Comparison of ENCODE assay signal across 9 cellular contexts in the genomic region with DNA sequence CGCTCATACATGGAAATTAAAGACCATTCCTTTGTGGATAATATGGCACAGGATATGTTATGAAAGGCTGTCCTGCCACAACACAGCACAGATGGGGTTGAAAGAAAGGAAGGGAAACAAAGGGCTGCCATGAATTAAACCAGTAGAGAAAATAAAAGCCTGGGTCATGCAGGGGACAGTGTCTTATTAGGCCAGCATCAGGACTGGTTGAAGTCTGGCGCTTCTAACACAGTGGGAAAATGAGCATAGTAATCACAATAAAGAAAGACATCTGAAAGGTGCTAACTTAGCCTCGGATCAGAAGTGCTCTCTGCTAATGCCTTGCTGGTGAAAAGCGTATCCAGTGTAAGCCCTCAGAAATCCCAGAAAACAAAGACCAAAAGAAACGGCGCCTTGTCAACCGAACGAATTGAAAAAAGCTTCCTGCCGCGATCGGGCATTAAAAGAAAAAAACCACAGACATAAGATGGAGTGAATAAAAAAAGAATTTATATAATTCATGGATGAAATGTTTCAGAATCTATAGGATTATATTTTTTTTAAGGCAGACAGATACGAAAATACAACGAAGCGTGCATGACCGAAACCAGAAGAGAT. TPM values are rescaled to one million over a fixed set of nuclear protein-coding genes. Genes with fewer than 3 reads are reported as not detected.
DNase-seq lines count a peak whose midpoint lies in the region; ATAC-seq, FAIRE-seq and TF ChIP-seq lines count a peak whose summit lies in the region.
"Had no signal": no experiment of that assay in that cellular context is flagged by ENCODE, and none has a peak within 500 bp of the region (broad histone marks: within the 10 kb centered on the region; RNA-seq: fewer than 3 reads in every experiment).

No MANE protein-coding gene starts in this region.

- FAIRE-seq in pancreas (lab: Jason Lieb, UNC), result no peak

- H3K9me3 ChIP-seq in esophagus squamous epithelium (peaks cover 0 to 12% (median 0%) of the 10 kb centered on the region in 3 donors), thoracic aorta (no peaks in the 10 kb centered on the region), pancreas (no peaks in the 10 kb centered on the region)

- H3K27me3 Mint-ChIP-seq in activated naive CD4-positive, alpha-beta T cell treated with anti-CD3 and anti-CD28 coated beads, Interleukin-2, amount 10 ng/mL, durations not matched to agents 7 days and 5 days, result peaks cover 4% of the 10 kb centered on the region

- H3K27ac Mint-ChIP-seq in activated naive CD4-positive, alpha-beta T cell treated with anti-CD3 and anti-CD28 coated beads, Interleukin-2, amount 10 ng/mL, durations not matched to agents 7 days and 5 days, result peak overlapping the region; percentile 97

- H3K36me3 ChIP-seq in esophagus squamous epithelium (no peaks in the 10 kb centered on the region), thoracic aorta (no peaks in the 10 kb centered on the region), pancreas (no peaks in the 10 kb centered on the region)

- no peak for TF ChIP-seq CTCF in esophagus squamous epithelium (IDR thresholded peaks at IDR 0.05)
- no peak for TF ChIP-seq CTCF in thoracic aorta (IDR thresholded peaks at IDR 0.05)
- no peak for TF ChIP-seq CTCF in pancreas (IDR thresholded peaks at IDR 0.05)

- no peak for ATAC-seq in thoracic aorta (ENCODE audit: insufficient number of reproducible peaks, low FRiP score, low read depth)
- no peak for ATAC-seq in HG03378 (IDR thresholded peaks at IDR 0.05; ENCODE audit: unreplicated experiment)
- no peak for ATAC-seq in HG03159 (IDR thresholded peaks at IDR 0.05; ENCODE audit: unreplicated experiment)
- no peak for ATAC-seq in pancreas

- peak overlapping the region; percentile 55 to 68 (median 63) for H3K4me3 ChIP-seq in esophagus squamous epithelium
- peak overlapping the region; percentile 64 for H3K4me3 ChIP-seq in thoracic aorta
- H3K4me3 ChIP-seq in pancreas, result no peak overlapping the region

- H3K9me3 Mint-ChIP-seq in activated naive CD4-positive, alpha-beta T cell treated with anti-CD3 and anti-CD28 coated beads, Interleukin-2, amount 10 ng/mL, durations not matched to agents 7 days and 5 days, result peaks cover 2% of the 10 kb centered on the region

- H3K27ac ChIP-seq in esophagus squamous epithelium (peak overlapping the region in 3 of 4 donors; percentile 85 to 89 (median 88)), thoracic aorta (peak overlapping the region in 1 of 2 donors; percentile 44), pancreas (no peak overlapping the region)

- peaks cover 11% of the 10 kb centered on the region for H3K4me1 Mint-ChIP-seq in activated naive CD4-positive, alpha-beta T cell treated with anti-CD3 and anti-CD28 coated beads, Interleukin-2, amount 10 ng/mL, durations not matched to agents 7 days and 5 days

- H3K27me3 ChIP-seq in esophagus squamous epithelium, result peaks cover 0 to 12% (median 0%) of the 10 kb centered on the region in 4 donors
- no peaks in the 10 kb centered on the region for H3K27me3 ChIP-seq in thoracic aorta (replicated peaks; ENCODE audit: insufficient read depth)
- H3K27me3 ChIP-seq in pancreas, result no peaks in the 10 kb centered on the region

- H3K4me3 Mint-ChIP-seq in activated naive CD4-positive, alpha-beta T cell treated with anti-CD3 and anti-CD28 coated beads, Interleukin-2, amount 10 ng/mL, durations not matched to agents 7 days and 5 days, result peak overlapping the region; percentile 81

- no peak for TF ChIP-seq POLR2A in esophagus squamous epithelium (IDR thresholded peaks at IDR 0.05)

- DNase-seq in activated naive CD4-positive, alpha-beta T cell treated with anti-CD3 and anti-CD28 coated beads, Interleukin-2, amount 10 ng/mL, durations not matched to agents 7 days and 5 days, result no peak
- DNase-seq in activated naive CD4-positive, alpha-beta T cell (lab: John Stamatoyannopoulos, UW), result no peak
- DNase-seq in OCI-M1 (lab: John Stamatoyannopoulos, UW) (peak; percentile 39), esophagus squamous epithelium (lab: John Stamatoyannopoulos, UW) (no peak), thoracic aorta (ENCODE audit: low spot score) (no peak), pancreas (no peak)
- DNase-seq: MM.1S had no signal

- WGBS in esophagus squamous epithelium, 2 donors, result 63% methylated on average over 15 of the region's 15 CpGs
- WGBS in pancreas, 2 donors, result 88 to 89% methylated on average over 15 of the region's 15 CpGs

- intact Hi-C loops in esophagus squamous epithelium (cut with DNase I), result no loop called here
- intact Hi-C loops in pancreas (cut with DNase I), result loop anchor here in 1 of 3 donors (10.0 kb wide), 1 partner anchor 60 kb away; no protein-coding TSS in a partner anchor

- peaks cover 0 to 8% (median 0%) of the 10 kb centered on the region in 3 donors for H3K4me1 ChIP-seq in esophagus squamous epithelium
- no peaks in the 10 kb centered on the region for H3K4me1 ChIP-seq in thoracic aorta (ENCODE audit: control insufficient read depth in 1 of 2, low read depth in 2 of 2)
- H3K4me1 ChIP-seq in pancreas, result peaks cover 0 to 10% (median 3%) of the 10 kb centered on the region in 3 donors

- CTCF ChIA-PET in activated naive CD4-positive, alpha-beta T cell treated with anti-CD3 and anti-CD28 coated beads, Interleukin-2, amount 10 ng/mL, durations not matched to agents 7 days and 5 days (lab: Charles Lee), result no interaction called here

- peaks cover 1% of the 10 kb centered on the region for H3K36me3 Mint-ChIP-seq in activated naive CD4-positive, alpha-beta T cell treated with anti-CD3 and anti-CD28 coated beads, Interleukin-2, amount 10 ng/mL, durations not matched to agents 7 days and 5 days

RNA-seq across cellular contexts. Expression of a gene that starts 0.6 kb away (rescaled TPM):
- total RNA-seq in esophagus squamous epithelium (1 to 10 TPM; 2.2 to 6.7 (median 4.1) TPM), thoracic aorta (1 to 10 TPM; 5.0 to 6.8 TPM), pancreas (1 to 10 TPM in 1 of 6 donors, under 1 TPM in 1, not detected in 4; 0.43 to 2.1 TPM)
- polyA plus RNA-seq in pancreas, result under 1 TPM; 0.40 to 0.42 TPM

Comparison
In these comparisons a context has a peak if more than half of its experiments do, and no peak if none do; other contexts are left out.
1. H3K27ac ChIP-seq: peak in esophagus squamous epithelium (3 of 4); none in pancreas (0 of 4).
2. H3K4me3 ChIP-seq: peak in esophagus squamous epithelium (4 of 4) and thoracic aorta (single experiment); none in pancreas (0 of 4).